9 cellular contexts compared by ENCODE assay signal in genomic region chr1:24927886-24928630, GRCh38. TPM values are rescaled to one million over a fixed set of nuclear protein-coding genes. Genes with fewer than 3 reads are reported as not detected.
DNase-seq lines count a peak whose midpoint lies in the region; ATAC-seq, FAIRE-seq and TF ChIP-seq lines count a peak whose summit lies in the region.
"Had no signal": no experiment of that assay in that cellular context is flagged by ENCODE, and none has a peak within 500 bp of the region (broad histone marks: within the 10 kb centered on the region; RNA-seq: fewer than 3 reads in every experiment).

No MANE protein-coding gene starts in this region.

- peaks cover 1% of the 10 kb centered on the region for H3K4me1 Mint-ChIP-seq in astrocyte (ENCODE audit: low read depth, unreplicated experiment)

- H3K4me3 Mint-ChIP-seq in astrocyte (ENCODE audit: unreplicated experiment) = peak overlapping the region; percentile 62

- no peak overlapping the region for H3K27ac ChIP-seq in HUES48 (ENCODE audit: low read depth, low read length)
- no peak overlapping the region for H3K27ac ChIP-seq in astrocyte (ENCODE audit: low read depth, low read length)

- H3K4me1 ChIP-seq in HUES48 (ENCODE audit: control insufficient read depth, insufficient read depth, low read length) (peaks cover 54% of the 10 kb centered on the region), astrocyte (ENCODE audit: insufficient read depth, low read length) (peaks cover 2% of the 10 kb centered on the region), mononuclear cell (ENCODE audit: insufficient read depth, low read length) (peaks cover 77% of the 10 kb centered on the region)

- peaks cover 85% of the 10 kb centered on the region for H3K27me3 ChIP-seq in HUES48 (ENCODE audit: control insufficient read depth, insufficient read depth, low read length)
- peaks cover 83% of the 10 kb centered on the region for H3K27me3 ChIP-seq in astrocyte (ENCODE audit: insufficient read depth, low read length)
- no peaks in the 10 kb centered on the region for H3K27me3 ChIP-seq in mononuclear cell (ENCODE audit: insufficient read depth, low read length)

- H4K20me1 ChIP-seq in astrocyte (ENCODE audit: insufficient read depth, low read length) = peaks cover 26% of the 10 kb centered on the region

- H2AFZ ChIP-seq in astrocyte (ENCODE audit: low read depth, low read length) = no peak overlapping the region

- H3K36me3 Mint-ChIP-seq in astrocyte (ENCODE audit: low read depth, unreplicated experiment) = peaks cover 8% of the 10 kb centered on the region

- H3K4me3 ChIP-seq in HUES48 (ENCODE audit: low read depth, low read length) = peak overlapping the region; percentile 60
- no peak overlapping the region for H3K4me3 ChIP-seq in astrocyte (ENCODE audit: insufficient read depth, low read depth, low read length)
- peak overlapping the region; percentile 85 for H3K4me3 ChIP-seq in mononuclear cell (ENCODE audit: low read length)

- H3K4me2 ChIP-seq in astrocyte (ENCODE audit: low read length) = peak overlapping the region; percentile 25

- H3K9me3 ChIP-seq in HUES48 (ENCODE audit: control insufficient read depth, insufficient read depth, low read length) (no peaks in the 10 kb centered on the region), astrocyte (ENCODE audit: insufficient read depth, low read depth, low read length) (no peaks in the 10 kb centered on the region), mononuclear cell (ENCODE audit: low read depth, low read length) (no peaks in the 10 kb centered on the region)

- H3K36me3 ChIP-seq in HUES48 (ENCODE audit: control insufficient read depth, insufficient read depth, low read length) = no peaks in the 10 kb centered on the region
- no peaks in the 10 kb centered on the region for H3K36me3 ChIP-seq in astrocyte (ENCODE audit: insufficient read depth, low read length)

- no peaks in the 10 kb centered on the region for H3K79me2 ChIP-seq in astrocyte (ENCODE audit: insufficient read depth, low read length)

- peaks cover 75% of the 10 kb centered on the region for H3K27me3 Mint-ChIP-seq in astrocyte (ENCODE audit: low read depth, unreplicated experiment)

- ATAC-seq in HG02840 (IDR thresholded peaks at IDR 0.05; ENCODE audit: low FRiP score, unreplicated experiment) = no peak

- FAIRE-seq in astrocyte (lab: Jason Lieb, UNC) = no peak
- FAIRE-seq in HTR-8/SVneo (lab: Jason Lieb, UNC) = no peak

- no peak overlapping the region for H3K9ac ChIP-seq in HUES48 (ENCODE audit: low read depth, low read length)
- H3K9ac ChIP-seq in astrocyte (ENCODE audit: low read length) = no peak overlapping the region

- peaks cover 10% of the 10 kb centered on the region for H3K9me3 Mint-ChIP-seq in astrocyte (ENCODE audit: unreplicated experiment)
- H3K9me3 Mint-ChIP-seq: nephron had no signal

- peak; percentile 89 for DNase-seq in CD1c-positive myeloid dendritic cell (ENCODE audit: extremely low spot score)
- no peak for DNase-seq in astrocyte (ENCODE audit: low read depth)
- no peak for DNase-seq in SKM-1 (lab: John Stamatoyannopoulos, UW; ENCODE audit: unreplicated experiment)
- DNase-seq in midbrain (lab: John Stamatoyannopoulos, UW) = no peak
- DNase-seq in HTR-8/SVneo (ENCODE audit: insufficient read length, low spot score) = no peak

- H3K27ac Mint-ChIP-seq in astrocyte (ENCODE audit: unreplicated experiment) = no peak overlapping the region
- H3K27ac Mint-ChIP-seq: nephron had no signal

- TF ChIP-seq CTCF in astrocyte (IDR thresholded peaks at IDR 0.05; ENCODE audit: insufficient read depth, low read depth, low read length) = no peak

RNA-seq across cellular contexts. Expression of gene RUNX3, which starts 2.0 kb away (rescaled TPM):
- total RNA-seq in astrocyte = 2.1 and 2.5 TPM in 2 replicates
- 76.4 TPM for total RNA-seq in mononuclear cell

Comparison
In these comparisons a context has a peak if more than half of its experiments do, and no peak if none do; other contexts are left out.
1. RNA of gene RUNX3, which starts 2.0 kb away (total RNA-seq): 76.4 TPM in mononuclear cell (single experiment); 2.1 to 2.5 TPM in astrocyte; every median in the first group is over 10 times any median in the second.